8 cellular contexts compared by ENCODE assay signal in genomic region chr11:6655020-6655789, GRCh38. TPM values are rescaled to one million over a fixed set of nuclear protein-coding genes. Genes with fewer than 3 reads are reported as not detected.
DNase-seq lines count a peak whose midpoint lies in the region; ATAC-seq lines count a peak whose summit lies in the region.

No MANE protein-coding gene starts in this region.

- no peak overlapping the region for H2BK15ac ChIP-seq in neuronal stem cell (ENCODE audit: low read length)

- ATAC-seq in HG02610 (IDR thresholded peaks at IDR 0.05; ENCODE audit: unreplicated experiment), result no peak

- no peak overlapping the region for H3K14ac ChIP-seq in neuronal stem cell (ENCODE audit: low read length)

- no peak overlapping the region for H2BK12ac ChIP-seq in neuronal stem cell (ENCODE audit: low read length)

- H4K8ac ChIP-seq in neuronal stem cell (ENCODE audit: low read depth, low read length), result no peak overlapping the region

- H3K27ac ChIP-seq in BLaER1 treated with 17β-estradiol and CSF1 and Interleukin-3, amounts not matched to agents 10 nM and 100 nM, result peak overlapping the region in 10 of 11 experiments; percentile 62 to 88 (median 84); a peak in 19 of 22 replicates
- H3K27ac ChIP-seq in esophagus (ENCODE audit: low read depth in 2 of 2, low read length in 1 of 2), result peak overlapping the region; percentile 37 to 64
- no peak overlapping the region for H3K27ac ChIP-seq in neuronal stem cell (replicated peaks; ENCODE audit: low read length)

- DNase-seq in SK-N-DZ (ENCODE audit: low spot score) (peak; percentile 41), neuronal stem cell (ENCODE audit: low spot score) (no peak), NCI-H2107 treated with DMSO at 0.1 percent for 48 hours (lab: John Stamatoyannopoulos, UW; ENCODE audit: unreplicated experiment) (no peak), SW480 (ENCODE audit: low spot score) (no peak)
- DNase-seq in NK-92 treated with Interleukin-12 subunit alpha and Interleukin-12 subunit beta, amount 100 ng/mL, for 24 hours (lab: John Stamatoyannopoulos, UW), result no peak

- H3K9ac ChIP-seq in BLaER1 treated with 17β-estradiol and CSF1 and Interleukin-3, amounts not matched to agents 10 nM and 100 nM, result peak overlapping the region; percentile 76 to 91 (median 84)
- H3K9ac ChIP-seq in neuronal stem cell (ENCODE audit: low read depth, low read length, poor library complexity), result peak overlapping the region; percentile 87

- H2AK5ac ChIP-seq in neuronal stem cell (ENCODE audit: low read depth, low read length), result peak overlapping the region; percentile 31

- H2BK5ac ChIP-seq in neuronal stem cell (ENCODE audit: low read length), result no peak overlapping the region

- H3K9me3 ChIP-seq in BLaER1 treated with 17β-estradiol and CSF1 and Interleukin-3, amounts not matched to agents 10 nM and 100 nM (replicated peaks in 1 of 11), result no peaks in the 10 kb centered on the region
- H3K9me3 ChIP-seq in esophagus (ENCODE audit: control insufficient read depth in 2 of 2, insufficient read depth in 1 of 2, low read depth in 1 of 2, low read length in 1 of 2), result no peaks in the 10 kb centered on the region
- no peaks in the 10 kb centered on the region for H3K9me3 ChIP-seq in neuronal stem cell (replicated peaks in 1 of 2; ENCODE audit: control insufficient read depth in 2 of 2, insufficient read depth in 1 of 2, low read depth in 1 of 2, low read length in 2 of 2)

- no peak overlapping the region for H4K91ac ChIP-seq in neuronal stem cell (ENCODE audit: low read depth, low read length, poor library complexity)

- peaks cover 18 to 40% (median 35%) of the 10 kb centered on the region in 11 experiments for H3K27me3 ChIP-seq in BLaER1 treated with 17β-estradiol and CSF1 and Interleukin-3, amounts not matched to agents 10 nM and 100 nM
- H3K27me3 ChIP-seq in esophagus (ENCODE audit: control insufficient read depth in 1 of 2, insufficient read depth in 2 of 2, low read length in 2 of 2) (no peaks in the 10 kb centered on the region), neuronal stem cell (ENCODE audit: control insufficient read depth in 3 of 3, insufficient read depth in 3 of 3, low read depth in 1 of 3, low read length in 3 of 3) (peaks cover 0 to 27% (median 3%) of the 10 kb centered on the region in 3 experiments)

- no peaks in the 10 kb centered on the region for H3K79me1 ChIP-seq in neuronal stem cell (ENCODE audit: low read depth, low read length)

- H3K18ac ChIP-seq in neuronal stem cell (ENCODE audit: low read length), result peak overlapping the region; percentile 78

- no peak overlapping the region for H3K4ac ChIP-seq in neuronal stem cell (ENCODE audit: low read length)

- peaks cover 0 to 7% (median 0%) of the 10 kb centered on the region in 11 experiments; a peak in 3 of 22 replicates for H4K20me1 ChIP-seq in BLaER1 treated with 17β-estradiol and CSF1 and Interleukin-3, amounts not matched to agents 10 nM and 100 nM

- H3K36me3 ChIP-seq in BLaER1 treated with 17β-estradiol and CSF1 and Interleukin-3, amounts not matched to agents 10 nM and 100 nM, result no peaks in the 10 kb centered on the region
- H3K36me3 ChIP-seq in esophagus (ENCODE audit: control insufficient read depth in 2 of 2, insufficient read depth in 2 of 2, low read length in 1 of 2), result no peaks in the 10 kb centered on the region
- H3K36me3 ChIP-seq in neuronal stem cell (replicated peaks in 1 of 2; ENCODE audit: control insufficient read depth in 2 of 2, insufficient read depth in 2 of 2, low read length in 2 of 2), result peaks cover 0 to 39% of the 10 kb centered on the region in 2 donors

- peak overlapping the region; percentile 55 to 78 (median 71) for H3K4me3 ChIP-seq in BLaER1 treated with 17β-estradiol and CSF1 and Interleukin-3, amounts not matched to agents 10 nM and 100 nM
- H3K4me3 ChIP-seq in esophagus (ENCODE audit: low read depth in 1 of 2, low read length in 2 of 2) (peak overlapping the region; percentile 29 to 58), neuronal stem cell (ENCODE audit: low read length in 2 of 2) (peak overlapping the region; percentile 84 to 88)

- H3K23ac ChIP-seq in neuronal stem cell (ENCODE audit: low read depth, low read length, poor library complexity), result no peak overlapping the region

- H3K4me1 ChIP-seq in BLaER1 treated with 17β-estradiol and CSF1 and Interleukin-3, amounts not matched to agents 10 nM and 100 nM, result peaks cover 15 to 49% (median 34%) of the 10 kb centered on the region in 10 experiments
- H3K4me1 ChIP-seq in esophagus (ENCODE audit: control insufficient read depth in 2 of 2, insufficient read depth in 2 of 2, low read length in 1 of 2) (peaks cover 0 to 2% of the 10 kb centered on the region in 2 donors), neuronal stem cell (ENCODE audit: control insufficient read depth in 2 of 2, insufficient read depth in 1 of 2, low read depth in 1 of 2, low read length in 2 of 2) (peaks cover 8 to 19% of the 10 kb centered on the region in 2 donors)

- H2AFZ ChIP-seq in neuronal stem cell (ENCODE audit: low read length), result peak overlapping the region; percentile 74

- peak overlapping the region; percentile 64 to 85 (median 78) for H3K4me2 ChIP-seq in BLaER1 treated with 17β-estradiol and CSF1 and Interleukin-3, amounts not matched to agents 10 nM and 100 nM
- peak overlapping the region; percentile 60 for H3K4me2 ChIP-seq in neuronal stem cell (ENCODE audit: insufficient read depth, low read length, poor library complexity, severe bottlenecking)

- H2BK120ac ChIP-seq in neuronal stem cell (ENCODE audit: low read depth, low read length), result no peak overlapping the region

- 4 to 5% methylated on average over 64 to 84 of the region's 84 CpGs for WGBS in esophagus, 2 donors
- no CpG with 5 or more reads among the region's 84 CpGs for WGBS in neuronal stem cell (ENCODE audit: extremely low coverage in 2 of 2, insufficient read length in 2 of 2, insufficient replicate concordance in 1 of 2), 2 donors

RNA-seq across cellular contexts. Expression of gene DCHS1, which starts 0.4 kb away (rescaled TPM):
- 21.9 and 25.9 TPM in 2 replicates for polyA plus RNA-seq in SK-N-DZ (2014; cell fraction: cytosol; rRNA removed)
- polyA plus RNA-seq in SK-N-DZ (2014; cell fraction: nucleus; rRNA removed), result 31.8 and 52.5 TPM in 2 replicates
- 1 to 10 TPM; 1.7 to 2.0 TPM for polyA plus RNA-seq in esophagus
- polyA plus RNA-seq in neuronal stem cell (2013, experiment 1 of 2), result 4.5 TPM
- 4.4 TPM for polyA plus RNA-seq in neuronal stem cell (2013, experiment 2 of 2)

RNA-seq across cellular contexts. Expression of gene MRPL17, which starts 27.9 kb away (rescaled TPM):
- polyA plus RNA-seq in SK-N-DZ (2014; cell fraction: cytosol; rRNA removed), result 118 and 378 TPM in 2 replicates
- 64.1 and 65.7 TPM in 2 replicates for polyA plus RNA-seq in SK-N-DZ (2014; cell fraction: nucleus; rRNA removed)
- polyA plus RNA-seq in esophagus, result 10 to 100 TPM; 43.4 to 49.2 TPM
- 32.4 TPM for polyA plus RNA-seq in neuronal stem cell (2013, experiment 1 of 2)
- polyA plus RNA-seq in neuronal stem cell (2013, experiment 2 of 2), result 31.0 TPM

RNA-seq across cellular contexts. Expression of gene TPP1, which starts 36.0 kb away (rescaled TPM):
- polyA plus RNA-seq in SK-N-DZ (2014; cell fraction: cytosol; rRNA removed), result 4.1 and 6.9 TPM in 2 replicates
- polyA plus RNA-seq in SK-N-DZ (2014; cell fraction: nucleus; rRNA removed), result 12.2 and 46.8 TPM in 2 replicates
- polyA plus RNA-seq in esophagus, result 10 to 100 TPM; 18.6 to 20.9 TPM
- 47.2 TPM for polyA plus RNA-seq in neuronal stem cell (2013, experiment 1 of 2)
- polyA plus RNA-seq in neuronal stem cell (2013, experiment 2 of 2), result 47.6 TPM

RNA-seq across cellular contexts. Expression of gene TAF10, which starts 43.2 kb away (rescaled TPM):
- 27.3 and 34.8 TPM in 2 replicates for polyA plus RNA-seq in SK-N-DZ (2014; cell fraction: cytosol; rRNA removed)
- 64.6 and 76.8 TPM in 2 replicates for polyA plus RNA-seq in SK-N-DZ (2014; cell fraction: nucleus; rRNA removed)
- 10 to 100 TPM; 83.0 to 93.7 TPM for polyA plus RNA-seq in esophagus
- 283 TPM for polyA plus RNA-seq in neuronal stem cell (2013, experiment 1 of 2)
- 282 TPM for polyA plus RNA-seq in neuronal stem cell (2013, experiment 2 of 2)

RNA-seq across cellular contexts. Expression of gene ILK, which starts 51.6 kb away (rescaled TPM):
- polyA plus RNA-seq in SK-N-DZ (2014; cell fraction: cytosol; rRNA removed), result 79.8 and 90.3 TPM in 2 replicates
- polyA plus RNA-seq in SK-N-DZ (2014; cell fraction: nucleus; rRNA removed), result 74.2 and 89.2 TPM in 2 replicates
- 10 to 100 TPM; 63.3 to 91.0 TPM for polyA plus RNA-seq in esophagus
- 96.9 TPM for polyA plus RNA-seq in neuronal stem cell (2013, experiment 1 of 2)
- polyA plus RNA-seq in neuronal stem cell (2013, experiment 2 of 2), result 95.8 TPM
